In genomic region chr15:51874751-51875644, GRCh38 we compare ENCODE assay signal across 9 cellular contexts. TPM values are rescaled to one million over a fixed set of nuclear protein-coding genes. Genes with fewer than 3 reads are reported as not detected.
DNase-seq lines count a peak whose midpoint lies in the region; ATAC-seq, FAIRE-seq and TF ChIP-seq lines count a peak whose summit lies in the region.
"Had no signal": no experiment of that assay in that cellular context is flagged by ENCODE, and none has a peak within 500 bp of the region (broad histone marks: within the 10 kb centered on the region; RNA-seq: fewer than 3 reads in every experiment).

No MANE protein-coding gene starts in this region.

- peak overlapping the region; percentile 81 for H3K4me2 ChIP-seq in keratinocyte (ENCODE audit: control insufficient read depth, extremely low read depth, insufficient read depth, low read depth, low read length)

- in situ Hi-C loops in brain microvascular endothelial cell (cut with HindIII; ENCODE audit: low pct_ligation_motif_present, low sequenced_read_pairs), result no loop called here

- peak overlapping the region; percentile 86 for H3K9ac ChIP-seq in keratinocyte (ENCODE audit: control insufficient read depth, extremely low read depth, insufficient read depth, low read length)

- no peak for TF ChIP-seq RAD21 in Ishikawa (IDR thresholded peaks at IDR 0.05; ENCODE audit: low read depth)

- H3K4me3 ChIP-seq in brain microvascular endothelial cell (ENCODE audit: low read depth, low read length) (no peak overlapping the region), keratinocyte (ENCODE audit: control insufficient read depth in 2 of 3, extremely low read depth in 1 of 3, insufficient read depth in 2 of 3, low read depth in 1 of 3, low read length in 3 of 3) (peak overlapping the region in 2 of 3 experiments; percentile 49 to 53), upper lobe of left lung (no peak overlapping the region), testis (no peak overlapping the region)

- ATAC-seq in upper lobe of left lung (ENCODE audit: low FRiP score in 2 of 2) (peak; percentile 71 to 84), HG03196 (IDR thresholded peaks at IDR 0.05; ENCODE audit: unreplicated experiment) (no peak)
- ATAC-seq: activated CD8-positive, alpha-beta T cell treated with anti-CD3 and anti-CD28 coated beads, Interleukin-2, amount 10 ng/mL, durations not matched to agents 7 days and 5 days had no signal

- WGBS in upper lobe of left lung, 2 donors, result 63 to 74% methylated on average over 8 of the region's 8 CpGs
- WGBS in testis, 2 donors, result 64 to 72% methylated on average over 8 of the region's 8 CpGs

- dilution Hi-C loops in keratinocyte (cut with MboI; ENCODE audit: extremely low pct_ligation_motif_present, low sequenced_read_pairs), result no loop called here

- H4K20me1 ChIP-seq in keratinocyte (ENCODE audit: control insufficient read depth, extremely low read depth, insufficient read depth, low read length), result no peaks in the 10 kb centered on the region

- no peak for TF ChIP-seq CTCF in brain microvascular endothelial cell (IDR thresholded peaks at IDR 0.05; ENCODE audit: low read depth, low read length, missing control alignments)
- no peak for TF ChIP-seq CTCF in keratinocyte (optimal IDR thresholded peaks at IDR 0.05 in 1 of 3, IDR thresholded peaks at IDR 0.05 in 1 of 3, conservative IDR thresholded peaks at IDR 0.05 in 1 of 3; ENCODE audit: extremely low read depth in 1 of 3, insufficient read depth in 2 of 3, low read length in 3 of 3)
- no peak for TF ChIP-seq CTCF in upper lobe of left lung (IDR thresholded peaks at IDR 0.05)
- TF ChIP-seq CTCF in testis (IDR thresholded peaks at IDR 0.05), result no peak

- H3K27ac ChIP-seq in brain microvascular endothelial cell (peak overlapping the region; percentile 100), keratinocyte (ENCODE audit: control insufficient read depth, insufficient read depth, low read length) (peak overlapping the region; percentile 100), upper lobe of left lung (peak overlapping the region; percentile 28 to 75 (median 66)), testis (no peak overlapping the region)

- intact Hi-C loops in testis (cut with DNase I; ENCODE audit: low total_unique reads), result no loop called here

- H3K9me1 ChIP-seq in keratinocyte (ENCODE audit: control insufficient read depth, extremely low read depth, insufficient read depth, low read length), result no peaks in the 10 kb centered on the region

- peaks cover 5% of the 10 kb centered on the region for H3K36me3 ChIP-seq in brain microvascular endothelial cell (replicated peaks)
- H3K36me3 ChIP-seq in keratinocyte (ENCODE audit: control insufficient read depth in 2 of 2, extremely low read depth in 1 of 2, insufficient read depth in 2 of 2, low read length in 2 of 2), result peaks cover 12 to 17% of the 10 kb centered on the region in 2 experiments
- H3K36me3 ChIP-seq in upper lobe of left lung, result peaks cover 0 to 30% (median 19%) of the 10 kb centered on the region in 4 donors
- no peaks in the 10 kb centered on the region for H3K36me3 ChIP-seq in testis (ENCODE audit: low read depth, missing control alignments)

- peaks cover 61% of the 10 kb centered on the region for H3K4me1 ChIP-seq in keratinocyte (ENCODE audit: control insufficient read depth, extremely low read depth, insufficient read depth, low read length)
- H3K4me1 ChIP-seq in upper lobe of left lung, result peaks cover 27 to 32% (median 29%) of the 10 kb centered on the region in 4 donors
- peaks cover 20% of the 10 kb centered on the region for H3K4me1 ChIP-seq in testis

- no peak for TF ChIP-seq POLR2A in upper lobe of left lung (IDR thresholded peaks at IDR 0.05)
- TF ChIP-seq POLR2A in testis (IDR thresholded peaks at IDR 0.05), result no peak

- no peak; the same call in 1 of the 2 replicates for TF ChIP-seq EP300 in Ishikawa (IDR thresholded peaks at IDR 0.05; ENCODE audit: borderline replicate concordance)
- TF ChIP-seq EP300 in upper lobe of left lung (IDR thresholded peaks at IDR 0.05), result no peak

- H3K27me3 ChIP-seq in brain microvascular endothelial cell (replicated peaks) (no peaks in the 10 kb centered on the region), keratinocyte (ENCODE audit: control insufficient read depth, extremely low read depth, insufficient read depth, low read length) (no peaks in the 10 kb centered on the region), upper lobe of left lung (no peaks in the 10 kb centered on the region), testis (no peaks in the 10 kb centered on the region)

- H3K79me2 ChIP-seq in keratinocyte (ENCODE audit: control insufficient read depth, insufficient read depth, low read length), result peaks cover 57% of the 10 kb centered on the region

- DNase-seq in brain microvascular endothelial cell, result peak; percentile 96
- DNase-seq in keratinocyte (ENCODE audit: low read depth, low spot score), result peak; percentile 90
- no peak for DNase-seq in upper lobe of left lung
- no peak for DNase-seq in activated CD4-positive, alpha-beta T cell treated with anti-CD3 and anti-CD28 coated beads for 1 hour
- DNase-seq in NCI-H1694 treated with DMSO at 0.1 percent for 48 hours (lab: John Stamatoyannopoulos, UW), result no peak
- no peak for DNase-seq in testis
- DNase-seq: activated CD8-positive, alpha-beta T cell treated with anti-CD3 and anti-CD28 coated beads, Interleukin-2, amount 10 ng/mL, durations not matched to agents 7 days and 5 days had no signal

- H3K9me3 ChIP-seq in keratinocyte (ENCODE audit: control insufficient read depth, low read depth, low read length) (no peaks in the 10 kb centered on the region), upper lobe of left lung (no peaks in the 10 kb centered on the region), testis (no peaks in the 10 kb centered on the region)

- no peak overlapping the region for H2AFZ ChIP-seq in keratinocyte (ENCODE audit: control insufficient read depth, low read length)

- FAIRE-seq in keratinocyte (lab: Jason Lieb, UNC), result peak; percentile 93

TF ChIP-seq in Ishikawa, 13 proteins besides CTCF, POLR2A, EP300 and RAD21:
- TF ChIP-seq NFIC (IDR thresholded peaks at IDR 0.05), result 0 out of 2 replicates have a peak, but pooled peaks have one; percentile 11
- no peak for TF ChIP-seq YY1 (IDR thresholded peaks at IDR 0.05; ENCODE audit: low read depth)
- 0 out of 2 replicates have a peak, but pooled peaks have one; percentile 24 for TF ChIP-seq TCF12 (IDR thresholded peaks at IDR 0.05; ENCODE audit: low read depth)
- peak; percentile 54; the same call in 1 of the 2 replicates for TF ChIP-seq TEAD4 (IDR thresholded peaks at IDR 0.05)

RNA-seq across cellular contexts. Expression of gene TMOD3, which starts 45.5 kb away (rescaled TPM):
- polyA plus RNA-seq in keratinocyte (48.4 to 100 TPM (median 50.2 TPM) in 3 replicates), testis (ENCODE audit: insufficient read depth, low read depth, low replicate concordance) (21.2 TPM)
- polyA plus RNA-seq in keratinocyte (2011; ENCODE audit: low read depth), result 249 TPM
- polyA plus RNA-seq in keratinocyte (2011; cell fraction: cytosol; rRNA removed), result 50.3 and 97.3 TPM in 2 replicates
- polyA plus RNA-seq in keratinocyte (2011; cell fraction: nucleus; rRNA removed), result 66.1 and 71.0 TPM in 2 replicates
- 59.4 and 66.5 TPM in 2 replicates for polyA plus RNA-seq in keratinocyte (2012; ENCODE audit: low replicate concordance)
- polyA minus RNA-seq in keratinocyte, result 20.2 to 107 TPM (median 32.1 TPM) in 3 replicates
- 36.8 TPM for polyA minus RNA-seq in keratinocyte (2011; cell fraction: cytosol; rRNA and poly(A)+ RNA removed)
- polyA minus RNA-seq in keratinocyte (2011; cell fraction: nucleus; rRNA and poly(A)+ RNA removed), result 46.0 and 118 TPM in 2 replicates
- total RNA-seq in upper lobe of left lung (10 to 100 TPM; 40.4 to 81.6 (median 72.7) TPM), testis (10 to 100 TPM; 15.6 to 16.6 TPM)

Comparison
In these comparisons a context has a peak if more than half of its experiments do, and no peak if none do; other contexts are left out.
1. DNase-seq: peak in brain microvascular endothelial cell (single experiment) and keratinocyte (single experiment); none in upper lobe of left lung (0 of 2), activated CD4-positive, alpha-beta T cell treated with anti-CD3 and anti-CD28 coated beads for 1 hour (single experiment), NCI-H1694 treated with DMSO at 0.1 percent for 48 hours (single experiment) and testis (single experiment).
2. H3K27ac ChIP-seq: peak in brain microvascular endothelial cell (single experiment), keratinocyte (single experiment) and upper lobe of left lung (4 of 4); none in testis (0 of 2).
3. H3K4me3 ChIP-seq: peak in keratinocyte (2 of 3); none in brain microvascular endothelial cell (single experiment), upper lobe of left lung (0 of 4) and testis (0 of 2).